14 cellular contexts compared by ENCODE assay signal in genomic region chr4:148184922-148185321, GRCh38.
A peak's percentile ranks its signal among the peaks of the same experiment; 100 is the strongest.
DNase-seq lines count a peak whose midpoint lies in the region; ATAC-seq and TF ChIP-seq lines count a peak whose summit lies in the region.
"Had no signal": no experiment of that assay in that cellular context is flagged by ENCODE, and none has a peak within 500 bp of the region (broad histone marks: within the 10 kb centered on the region; RNA-seq: fewer than 3 reads in every experiment).

No MANE protein-coding gene starts in this region.

- H3K36me3 ChIP-seq in CD8-positive, alpha-beta T cell (ENCODE audit: insufficient read depth, low read length), result no peaks in the 10 kb centered on the region
- no peaks in the 10 kb centered on the region for H3K36me3 ChIP-seq in naive thymus-derived CD4-positive, alpha-beta T cell (ENCODE audit: control insufficient read depth in 2 of 3, insufficient read depth in 3 of 3, low read length in 3 of 3)
- no peaks in the 10 kb centered on the region for H3K36me3 ChIP-seq in brain microvascular endothelial cell (replicated peaks)

- H3K9me3 Mint-ChIP-seq in CD8-positive, alpha-beta T cell, result peaks cover 3% of the 10 kb centered on the region
- H3K9me3 Mint-ChIP-seq in activated T-helper 17 cell treated with anti-CD3 and anti-CD28 coated beads, Interleukin-2, amount 50 U/mL, for 72 hours, result peaks cover 2% of the 10 kb centered on the region
- H3K9me3 Mint-ChIP-seq in naive thymus-derived CD4-positive, alpha-beta T cell, result peaks cover 0 to 9% (median 3%) of the 10 kb centered on the region in 11 donors
- H3K9me3 Mint-ChIP-seq: H9 had no signal

- H3K4me1 ChIP-seq in CD8-positive, alpha-beta T cell (ENCODE audit: insufficient read depth, low read length), result no peaks in the 10 kb centered on the region
- H3K4me1 ChIP-seq in naive thymus-derived CD4-positive, alpha-beta T cell (ENCODE audit: control insufficient read depth in 2 of 2, insufficient read depth in 2 of 2, low read length in 2 of 2), result no peaks in the 10 kb centered on the region
- H3K4me1 ChIP-seq: Caco-2 had no signal

- ATAC-seq in CD8-positive, alpha-beta T cell, result no peak
- ATAC-seq in activated T-helper 17 cell treated with anti-CD3 and anti-CD28 coated beads, Interleukin-2, amount 50 U/mL, for 72 hours (replicated peaks), result peak; percentile 32
- peak; percentile 26 for ATAC-seq in naive thymus-derived CD4-positive, alpha-beta T cell
- ATAC-seq in HG03097 (IDR thresholded peaks at IDR 0.05; ENCODE audit: low FRiP score, unreplicated experiment), result no peak
- ATAC-seq: HCT116 had no signal

- H3K4me1 Mint-ChIP-seq in CD8-positive, alpha-beta T cell (ENCODE audit: low read depth), result peaks cover 15% of the 10 kb centered on the region
- peaks cover 6% of the 10 kb centered on the region for H3K4me1 Mint-ChIP-seq in activated T-helper 17 cell treated with anti-CD3 and anti-CD28 coated beads, Interleukin-2, amount 50 U/mL, for 72 hours
- H3K4me1 Mint-ChIP-seq in naive thymus-derived CD4-positive, alpha-beta T cell, result peaks cover 0 to 20% (median 13%) of the 10 kb centered on the region in 7 donors
- H3K4me1 Mint-ChIP-seq: H9 had no signal

- intact Hi-C loops in CD8-positive, alpha-beta T cell (cut with DNase I, micrococcal nuclease), result no loop called here
- intact Hi-C loops in naive thymus-derived CD4-positive, alpha-beta T cell (cut with micrococcal nuclease), result no loop called here

- no peak for DNase-seq in CD8-positive, alpha-beta T cell
- DNase-seq in naive thymus-derived CD4-positive, alpha-beta T cell, result no peak
- DNase-seq in brain microvascular endothelial cell, result no peak
- DNase-seq in GOT3 (lab: John Stamatoyannopoulos, UW), result no peak
- DNase-seq: C1 segment of cervical spinal cord; Caco-2; CD4-positive, alpha-beta memory T cell; DMS153; DND-41; GM23248; H9 had no signal

- H3K27ac Mint-ChIP-seq in CD8-positive, alpha-beta T cell, result peak overlapping the region; percentile 12
- H3K27ac Mint-ChIP-seq in activated T-helper 17 cell treated with anti-CD3 and anti-CD28 coated beads, Interleukin-2, amount 50 U/mL, for 72 hours, result no peak overlapping the region
- H3K27ac Mint-ChIP-seq in naive thymus-derived CD4-positive, alpha-beta T cell, result peak overlapping the region in 2 of 9 donors; percentile 1 to 3
- H3K27ac Mint-ChIP-seq: H9 had no signal

- TF ChIP-seq CTCF in CD8-positive, alpha-beta T cell (IDR thresholded peaks at IDR 0.05), result no peak
- TF ChIP-seq CTCF in brain microvascular endothelial cell (IDR thresholded peaks at IDR 0.05; ENCODE audit: low read depth, low read length, missing control alignments), result no peak

- no peaks in the 10 kb centered on the region for H3K27me3 ChIP-seq in CD8-positive, alpha-beta T cell (ENCODE audit: insufficient read depth, low read length)
- no peaks in the 10 kb centered on the region for H3K27me3 ChIP-seq in naive thymus-derived CD4-positive, alpha-beta T cell (ENCODE audit: control insufficient read depth in 2 of 2, insufficient read depth in 2 of 2, low read length in 2 of 2)
- H3K27me3 ChIP-seq in brain microvascular endothelial cell (replicated peaks), result no peaks in the 10 kb centered on the region

- POLR2A ChIA-PET in CD8-positive, alpha-beta T cell (lab: Charles Lee), result no interaction called here
- POLR2A ChIA-PET in naive thymus-derived CD4-positive, alpha-beta T cell (lab: Charles Lee), result no interaction called here

- H3K4me3 Mint-ChIP-seq in CD8-positive, alpha-beta T cell, result no peak overlapping the region
- no peak overlapping the region for H3K4me3 Mint-ChIP-seq in activated T-helper 17 cell treated with anti-CD3 and anti-CD28 coated beads, Interleukin-2, amount 50 U/mL, for 72 hours
- H3K4me3 Mint-ChIP-seq in naive thymus-derived CD4-positive, alpha-beta T cell, result no peak overlapping the region
- H3K4me3 Mint-ChIP-seq: CD4-positive, alpha-beta memory T cell; H9 had no signal

- no peak overlapping the region for H3K27ac ChIP-seq in CD8-positive, alpha-beta T cell (ENCODE audit: low read depth, low read length)
- no peak overlapping the region for H3K27ac ChIP-seq in naive thymus-derived CD4-positive, alpha-beta T cell (ENCODE audit: low read depth, low read length)
- no peak overlapping the region for H3K27ac ChIP-seq in brain microvascular endothelial cell
- H3K27ac ChIP-seq: GM23248 had no signal

- H3K4me3 ChIP-seq in CD8-positive, alpha-beta T cell (ENCODE audit: low read depth, low read length), result no peak overlapping the region
- H3K4me3 ChIP-seq in naive thymus-derived CD4-positive, alpha-beta T cell (ENCODE audit: low read length), result no peak overlapping the region
- H3K4me3 ChIP-seq in brain microvascular endothelial cell (ENCODE audit: low read depth, low read length), result no peak overlapping the region
- H3K4me3 ChIP-seq: GM23248 had no signal

- H3K9me3 ChIP-seq in CD8-positive, alpha-beta T cell (ENCODE audit: low read length), result no peaks in the 10 kb centered on the region
- no peaks in the 10 kb centered on the region for H3K9me3 ChIP-seq in naive thymus-derived CD4-positive, alpha-beta T cell (ENCODE audit: control insufficient read depth in 2 of 3, low read length in 3 of 3)
- H3K9me3 ChIP-seq: Caco-2 had no signal

- no peaks in the 10 kb centered on the region for H3K27me3 Mint-ChIP-seq in CD8-positive, alpha-beta T cell (ENCODE audit: low read depth)
- H3K27me3 Mint-ChIP-seq in activated T-helper 17 cell treated with anti-CD3 and anti-CD28 coated beads, Interleukin-2, amount 50 U/mL, for 72 hours, result no peaks in the 10 kb centered on the region
- peaks cover 0 to 2% (median 0%) of the 10 kb centered on the region in 5 donors for H3K27me3 Mint-ChIP-seq in naive thymus-derived CD4-positive, alpha-beta T cell
- H3K27me3 Mint-ChIP-seq: CD4-positive, alpha-beta memory T cell had no signal

- CTCF ChIA-PET in CD8-positive, alpha-beta T cell (lab: Charles Lee), result no interaction called here
- CTCF ChIA-PET in naive thymus-derived CD4-positive, alpha-beta T cell (lab: Charles Lee), result no interaction called here

- peaks cover 37% of the 10 kb centered on the region for H3K36me3 Mint-ChIP-seq in CD8-positive, alpha-beta T cell
- H3K36me3 Mint-ChIP-seq in activated T-helper 17 cell treated with anti-CD3 and anti-CD28 coated beads, Interleukin-2, amount 50 U/mL, for 72 hours (ENCODE audit: low read depth), result peaks cover 5% of the 10 kb centered on the region
- H3K36me3 Mint-ChIP-seq in naive thymus-derived CD4-positive, alpha-beta T cell, result peaks cover 0 to 54% (median 37%) of the 10 kb centered on the region in 5 donors

- in situ Hi-C loops in brain microvascular endothelial cell (cut with HindIII; ENCODE audit: low pct_ligation_motif_present, low sequenced_read_pairs), result no loop called here

Comparison
In these comparisons a context has a peak if more than half of its experiments do, and no peak if none do; other contexts are left out.
1. ATAC-seq: peak in activated T-helper 17 cell treated with anti-CD3 and anti-CD28 coated beads, Interleukin-2, amount 50 U/mL, for 72 hours (single experiment) and naive thymus-derived CD4-positive, alpha-beta T cell (single experiment); none in CD8-positive, alpha-beta T cell (single experiment) and HG03097 (single experiment).